In genomic region chr2:138296365-138296764, GRCh38 we compare ENCODE assay signal across 37 cellular contexts.
"Had no signal": no experiment of that assay in that cellular context is flagged by ENCODE, and none has a peak within 500 bp of the region (broad histone marks: within the 10 kb centered on the region; RNA-seq: fewer than 3 reads in every experiment).

No MANE protein-coding gene starts in this region.

- H3K9me3 Mint-ChIP-seq: activated naive CD4-positive, alpha-beta T cell treated with anti-CD3 and anti-CD28 coated beads, Interleukin-2, amount 10 ng/mL, durations not matched to agents 7 days and 5 days; activated naive CD8-positive, alpha-beta T cell treated with anti-CD3 and anti-CD28 coated beads, Interleukin-2, amount 50 U/mL, for 24 hours; activated T-cell treated with anti-CD3 and anti-CD28 coated beads, Interleukin-2, amount 50 U/mL, for 24 hours; activated T-helper 17 cell treated with anti-CD3 and anti-CD28 coated beads, Interleukin-2, amount 50 U/mL, for 72 hours had no signal

- H3K27me3 ChIP-seq: adrenal gland, ascending aorta, body of pancreas, brain microvascular endothelial cell, breast epithelium, cardiac muscle cell had no signal

- H3K4me1 ChIP-seq: adrenal gland, ascending aorta, body of pancreas, breast epithelium had no signal

- H3K36me3 ChIP-seq: adrenal gland, ascending aorta, brain microvascular endothelial cell, breast epithelium, cardiac muscle cell had no signal

- H3K4me1 Mint-ChIP-seq: activated naive CD4-positive, alpha-beta T cell treated with anti-CD3 and anti-CD28 coated beads, Interleukin-2, amount 10 ng/mL, durations not matched to agents 7 days and 5 days; activated naive CD4-positive, alpha-beta T cell treated with anti-CD3 and anti-CD28 coated beads, Interleukin-2, amount 50 U/mL, for 24 hours; activated naive CD8-positive, alpha-beta T cell treated with anti-CD3 and anti-CD28 coated beads for 36 hours; activated naive CD8-positive, alpha-beta T cell treated with anti-CD3 and anti-CD28 coated beads, Interleukin-2, amount 10 ng/mL, durations not matched to agents 7 days and 5 days; activated naive CD8-positive, alpha-beta T cell treated with anti-CD3 and anti-CD28 coated beads, Interleukin-2, amount 50 U/mL, for 24 hours; activated T-helper 17 cell treated with anti-CD3 and anti-CD28 coated beads, Interleukin-2, amount 50 U/mL, for 72 hours; brain; central memory CD8-positive, alpha-beta T cell had no signal

- H3K4me3 ChIP-seq: adrenal gland, ascending aorta, body of pancreas, breast epithelium, cardiac muscle cell had no signal

- H3K27ac Mint-ChIP-seq: activated naive CD4-positive, alpha-beta T cell treated with anti-CD3 and anti-CD28 coated beads for 36 hours; activated naive CD4-positive, alpha-beta T cell treated with anti-CD3 and anti-CD28 coated beads, Interleukin-2, amount 10 ng/mL, durations not matched to agents 7 days and 5 days; activated naive CD4-positive, alpha-beta T cell treated with anti-CD3 and anti-CD28 coated beads, Interleukin-2, amount 50 U/mL, for 24 hours; activated naive CD4-positive, alpha-beta T cell treated with anti-CD3 and anti-CD28 coated beads, Interleukin-2, amount 50 U/mL, for 72 hours; activated naive CD8-positive, alpha-beta T cell; activated naive CD8-positive, alpha-beta T cell treated with anti-CD3 and anti-CD28 coated beads for 36 hours; activated naive CD8-positive, alpha-beta T cell treated with anti-CD3 and anti-CD28 coated beads, Interleukin-2, amount 10 ng/mL, durations not matched to agents 7 days and 5 days; activated naive CD8-positive, alpha-beta T cell treated with anti-CD3 and anti-CD28 coated beads, Interleukin-2, amount 50 U/mL, for 24 hours; activated T-cell treated with anti-CD3 and anti-CD28 coated beads, Interleukin-2, amount 50 U/mL, for 24 hours; activated T-cell treated with anti-CD3 and anti-CD28 coated beads, Interleukin-2, amount 50 U/mL, for 72 hours; activated T-helper 1 cell treated with anti-CD3 and anti-CD28 coated beads, Interleukin-12 subunit alpha, Interleukin-12 subunit beta, Interleukin-2, Interleukin-4 antibody, amounts not matched to agents 30 ng/mL and 10 ng/mL and 1 ng/mL, durations not matched to agents 14 hours and 24 hours and 36 hours; activated T-helper 17 cell treated with anti-CD3 and anti-CD28 coated beads, Interleukin-2, amount 50 U/mL, for 72 hours; activated T-helper 2 cell treated with anti-CD3 and anti-CD28 coated beads, Interferon-gamma antibody, Interleukin-2, Interleukin-4, amounts not matched to agents 10 μg/mL and 5 μg/mL and 100 μg/mL, durations not matched to agents 14 hours and 24 hours and 36 hours; brain had no signal

- H3K9me3 ChIP-seq: adrenal gland, ascending aorta, body of pancreas, breast epithelium had no signal

- DNase-seq: activated effector memory CD4-positive, alpha-beta T cell treated with anti-CD3 and anti-CD28 coated beads, Interleukin-2, amount 50 U/mL, for 16 hours; activated effector memory CD4-positive, alpha-beta T cell treated with Interleukin-2 at 50 U/mL for 16 hours; activated gamma-delta T cell; activated gamma-delta T cell treated with Interleukin-2 at 50 U/mL for 16 hours; activated naive CD4-positive, alpha-beta T cell; activated naive CD4-positive, alpha-beta T cell treated with anti-CD3 and anti-CD28 coated beads for 36 hours; activated naive CD4-positive, alpha-beta T cell treated with anti-CD3 and anti-CD28 coated beads, Interleukin-2, amount 10 ng/mL, durations not matched to agents 7 days and 5 days; activated naive CD4-positive, alpha-beta T cell treated with anti-CD3 and anti-CD28 coated beads, Interleukin-2, amount 50 U/mL, for 16 hours; activated naive CD4-positive, alpha-beta T cell treated with Interleukin-2 at 50 U/mL for 16 hours; activated naive CD8-positive, alpha-beta T cell treated with anti-CD3 and anti-CD28 coated beads for 36 hours; activated naive CD8-positive, alpha-beta T cell treated with anti-CD3 and anti-CD28 coated beads, Interleukin-2, amount 10 ng/mL, durations not matched to agents 7 days and 5 days; activated naive CD8-positive, alpha-beta T cell treated with anti-CD3 and anti-CD28 coated beads, Interleukin-2, amount 50 U/mL, for 24 hours; activated T-cell treated with anti-CD3 and anti-CD28 coated beads, Interleukin-2, amount 50 U/mL, for 24 hours; activated T-cell treated with anti-CD3 and anti-CD28 coated beads, Interleukin-2, amount 50 U/mL, for 4 hours; activated T-cell treated with anti-CD3 and anti-CD28 coated beads, Interleukin-2, amount 50 U/mL, for 48 hours; activated T-cell treated with anti-CD3 and anti-CD28 coated beads, Interleukin-2, amount 50 U/mL, for 72 hours; adrenal gland; amniotic stem cell; amygdala; anterior cingulate cortex; aorta; body of pancreas; brain microvascular endothelial cell; caudate nucleus; central memory CD4-positive, alpha-beta T cell; cerebellar nuclear complex had no signal

- H3K36me3 Mint-ChIP-seq: activated naive CD4-positive, alpha-beta T cell treated with anti-CD3 and anti-CD28 coated beads, Interleukin-2, amount 10 ng/mL, durations not matched to agents 7 days and 5 days; activated naive CD4-positive, alpha-beta T cell treated with anti-CD3 and anti-CD28 coated beads, Interleukin-2, amount 50 U/mL, for 24 hours; activated naive CD4-positive, alpha-beta T cell treated with anti-CD3 and anti-CD28 coated beads, Interleukin-2, amount 50 U/mL, for 72 hours; activated naive CD8-positive, alpha-beta T cell; activated naive CD8-positive, alpha-beta T cell treated with anti-CD3 and anti-CD28 coated beads for 36 hours; activated naive CD8-positive, alpha-beta T cell treated with anti-CD3 and anti-CD28 coated beads, Interleukin-2, amount 10 ng/mL, durations not matched to agents 7 days and 5 days; brain had no signal

- ATAC-seq: activated naive CD4-positive, alpha-beta T cell treated with anti-CD3 and anti-CD28 coated beads, Interleukin-2, amount 50 U/mL, for 72 hours; activated naive CD8-positive, alpha-beta T cell treated with anti-CD3 and anti-CD28 coated beads, Interleukin-2, amount 50 U/mL, for 24 hours; activated T-cell treated with anti-CD3 and anti-CD28 coated beads, Interleukin-2, amount 50 U/mL, for 4 hours; activated T-cell treated with anti-CD3 and anti-CD28 coated beads, Interleukin-2, amount 50 U/mL, for 72 hours; activated T-helper 17 cell treated with anti-CD3 and anti-CD28 coated beads, Interleukin-2, amount 50 U/mL, for 72 hours; body of pancreas had no signal

- H3K27ac ChIP-seq: adrenal gland, ascending aorta, body of pancreas, brain microvascular endothelial cell, breast epithelium, cardiac muscle cell had no signal

- H3K27me3 Mint-ChIP-seq: activated naive CD4-positive, alpha-beta T cell treated with anti-CD3 and anti-CD28 coated beads, Interleukin-2, amount 10 ng/mL, durations not matched to agents 7 days and 5 days; activated naive CD4-positive, alpha-beta T cell treated with anti-CD3 and anti-CD28 coated beads, Interleukin-2, amount 50 U/mL, for 24 hours; activated naive CD8-positive, alpha-beta T cell treated with anti-CD3 and anti-CD28 coated beads for 36 hours; activated naive CD8-positive, alpha-beta T cell treated with anti-CD3 and anti-CD28 coated beads, Interleukin-2, amount 10 ng/mL, durations not matched to agents 7 days and 5 days; activated naive CD8-positive, alpha-beta T cell treated with anti-CD3 and anti-CD28 coated beads, Interleukin-2, amount 50 U/mL, for 24 hours; activated T-cell treated with anti-CD3 and anti-CD28 coated beads, Interleukin-2, amount 50 U/mL, for 24 hours; activated T-helper 17 cell treated with anti-CD3 and anti-CD28 coated beads, Interleukin-2, amount 50 U/mL, for 72 hours; brain; central memory CD8-positive, alpha-beta T cell had no signal

- H3K4me3 Mint-ChIP-seq: activated naive CD4-positive, alpha-beta T cell treated with anti-CD3 and anti-CD28 coated beads for 36 hours; activated naive CD4-positive, alpha-beta T cell treated with anti-CD3 and anti-CD28 coated beads, Interleukin-2, amount 10 ng/mL, durations not matched to agents 7 days and 5 days; activated naive CD4-positive, alpha-beta T cell treated with anti-CD3 and anti-CD28 coated beads, Interleukin-2, amount 50 U/mL, for 24 hours; activated naive CD8-positive, alpha-beta T cell; activated naive CD8-positive, alpha-beta T cell treated with anti-CD3 and anti-CD28 coated beads for 36 hours; activated naive CD8-positive, alpha-beta T cell treated with anti-CD3 and anti-CD28 coated beads, Interleukin-2, amount 10 ng/mL, durations not matched to agents 7 days and 5 days; activated naive CD8-positive, alpha-beta T cell treated with anti-CD3 and anti-CD28 coated beads, Interleukin-2, amount 50 U/mL, for 24 hours; activated T-cell treated with anti-CD3 and anti-CD28 coated beads, Interleukin-2, amount 50 U/mL, for 24 hours; activated T-cell treated with anti-CD3 and anti-CD28 coated beads, Interleukin-2, amount 50 U/mL, for 4 hours; activated T-cell treated with anti-CD3 and anti-CD28 coated beads, Interleukin-2, amount 50 U/mL, for 72 hours; activated T-helper 1 cell treated with anti-CD3 and anti-CD28 coated beads, Interleukin-12 subunit alpha, Interleukin-12 subunit beta, Interleukin-2, Interleukin-4 antibody, amounts not matched to agents 30 ng/mL and 10 ng/mL and 1 ng/mL, durations not matched to agents 14 hours and 24 hours and 36 hours; activated T-helper 17 cell treated with anti-CD3 and anti-CD28 coated beads, Interleukin-2, amount 50 U/mL, for 72 hours; brain; central memory CD8-positive, alpha-beta T cell had no signal
